1 cellular context compared by ENCODE assay signal in the genomic region with DNA sequence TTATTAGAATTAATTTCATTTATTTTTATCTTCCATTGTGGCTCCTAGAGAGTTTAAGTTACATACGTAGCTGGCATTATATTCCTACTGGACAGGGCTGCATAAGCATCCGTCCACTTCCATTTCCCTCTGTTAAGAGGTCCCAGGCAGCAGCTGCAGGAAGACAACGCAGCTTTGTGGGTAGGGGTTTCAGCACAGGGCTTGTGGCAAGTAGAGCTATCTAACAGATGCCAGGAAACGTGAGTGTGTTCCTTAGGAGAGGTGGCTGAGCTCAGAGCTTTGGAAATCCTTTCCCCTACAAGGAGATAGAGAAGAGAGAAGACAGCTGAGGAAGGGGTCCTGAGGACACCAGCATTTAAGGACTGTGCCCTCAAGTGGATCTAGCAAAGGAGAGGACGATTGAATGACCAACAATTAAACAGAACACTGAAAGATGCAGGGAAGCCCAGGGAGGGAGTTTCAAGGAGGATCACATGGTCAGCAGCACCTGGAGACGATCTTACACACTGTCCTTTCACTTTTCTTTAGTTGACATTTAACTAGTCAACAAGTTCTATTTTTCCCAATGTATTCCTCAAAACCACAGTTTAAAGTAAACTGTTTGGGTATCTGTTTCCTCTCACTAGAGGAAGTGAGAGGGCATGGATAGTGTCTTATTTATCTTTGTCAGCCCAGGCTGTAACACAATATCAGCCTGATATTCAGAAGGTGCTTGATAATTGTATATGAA.
TF ChIP-seq lines count a peak whose summit lies in the region.

No MANE protein-coding gene starts in this region.

TF ChIP-seq in IMR-90, 13 proteins besides CTCF, POLR2A, EP300 and RAD21:
- TF ChIP-seq, protein P1, sequence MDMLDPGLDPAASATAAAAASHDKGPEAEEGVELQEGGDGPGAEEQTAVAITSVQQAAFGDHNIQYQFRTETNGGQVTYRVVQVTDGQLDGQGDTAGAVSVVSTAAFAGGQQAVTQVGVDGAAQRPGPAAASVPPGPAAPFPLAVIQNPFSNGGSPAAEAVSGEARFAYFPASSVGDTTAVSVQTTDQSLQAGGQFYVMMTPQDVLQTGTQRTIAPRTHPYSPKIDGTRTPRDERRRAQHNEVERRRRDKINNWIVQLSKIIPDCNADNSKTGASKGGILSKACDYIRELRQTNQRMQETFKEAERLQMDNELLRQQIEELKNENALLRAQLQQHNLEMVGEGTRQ (IDR thresholded peaks at IDR 0.05; ENCODE audit: low read depth, low read length), result no peak
- TF ChIP-seq, protein P2, sequence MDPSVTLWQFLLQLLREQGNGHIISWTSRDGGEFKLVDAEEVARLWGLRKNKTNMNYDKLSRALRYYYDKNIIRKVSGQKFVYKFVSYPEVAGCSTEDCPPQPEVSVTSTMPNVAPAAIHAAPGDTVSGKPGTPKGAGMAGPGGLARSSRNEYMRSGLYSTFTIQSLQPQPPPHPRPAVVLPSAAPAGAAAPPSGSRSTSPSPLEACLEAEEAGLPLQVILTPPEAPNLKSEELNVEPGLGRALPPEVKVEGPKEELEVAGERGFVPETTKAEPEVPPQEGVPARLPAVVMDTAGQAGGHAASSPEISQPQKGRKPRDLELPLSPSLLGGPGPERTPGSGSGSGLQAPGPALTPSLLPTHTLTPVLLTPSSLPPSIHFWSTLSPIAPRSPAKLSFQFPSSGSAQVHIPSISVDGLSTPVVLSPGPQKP (IDR thresholded peaks at IDR 0.05; ENCODE audit: borderline replicate concordance, low read depth, low read length), result no peak
- no peak for TF ChIP-seq CEBPB (IDR thresholded peaks at IDR 0.05; ENCODE audit: low read depth, low read length)
- TF ChIP-seq MAZ (IDR thresholded peaks at IDR 0.05; ENCODE audit: borderline replicate concordance, low read depth, low read length), result no peak
- TF ChIP-seq RCOR1 (IDR thresholded peaks at IDR 0.05; ENCODE audit: insufficient replicate concordance, low read length), result no peak
- TF ChIP-seq MXI1 (IDR thresholded peaks at IDR 0.05; ENCODE audit: borderline replicate concordance, low read depth, low read length), result no peak
- no peak for TF ChIP-seq FOS (IDR thresholded peaks at IDR 0.05; ENCODE audit: low read depth, low read length)
- TF ChIP-seq CHD1 (IDR thresholded peaks at IDR 0.05; ENCODE audit: low read depth, low read length), result no peak
- no peak for TF ChIP-seq NFE2L2 (IDR thresholded peaks at IDR 0.05; ENCODE audit: low read depth, low read length)
- no peak for TF ChIP-seq MAFK (IDR thresholded peaks at IDR 0.05; ENCODE audit: low read depth, low read length)
TF ChIP-seq in IMR-90: peak in this region for 0.
